In the genomic region with DNA sequence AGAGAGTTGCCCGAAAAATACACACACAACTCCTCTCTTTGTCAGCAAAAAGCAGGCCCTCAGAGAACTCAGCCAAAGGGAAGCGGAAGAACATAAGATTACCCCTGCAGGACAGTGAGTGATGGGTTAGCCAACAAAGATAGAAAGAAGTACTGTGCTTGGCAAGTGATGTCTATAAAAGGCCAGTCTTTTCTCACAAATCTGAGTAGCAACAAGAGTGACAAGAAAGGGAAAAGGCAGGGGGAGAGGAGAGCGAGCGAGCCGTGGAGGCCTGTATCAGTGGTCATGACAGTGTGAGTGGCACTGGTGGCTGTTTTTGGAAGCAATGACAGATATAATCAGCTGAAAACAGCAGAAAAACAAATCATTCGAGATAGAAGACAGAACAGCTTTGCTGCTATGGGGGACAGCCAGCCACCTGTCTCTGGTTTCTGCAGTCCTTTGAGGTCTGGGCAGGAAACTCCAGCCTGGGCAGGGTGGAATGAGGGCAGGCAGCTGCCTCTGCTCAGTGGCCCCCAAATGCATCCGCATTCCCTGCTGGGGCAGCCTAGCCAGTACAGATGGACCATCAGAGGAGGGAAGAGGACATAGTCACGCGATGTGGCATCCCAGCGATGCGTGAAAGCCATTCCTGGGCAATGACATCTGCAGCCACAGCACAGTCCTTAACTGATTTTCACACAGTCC, we compare ENCODE assay signal across 15 cellular contexts.
DNase-seq lines count a peak whose midpoint lies in the region; ATAC-seq and TF ChIP-seq lines count a peak whose summit lies in the region.
"Had no signal": no experiment of that assay in that cellular context is flagged by ENCODE, and none has a peak within 500 bp of the region (broad histone marks: within the 10 kb centered on the region; RNA-seq: fewer than 3 reads in every experiment).

No MANE protein-coding gene starts in this region.

- no peak for TF ChIP-seq CTCF in nephron (IDR thresholded peaks at IDR 0.05; ENCODE audit: unreplicated experiment in 3 of 3)

- peak; percentile 69 for DNase-seq in AG20443 (ENCODE audit: low spot score)
- DNase-seq in HCEC 1CT, result peak; percentile 3
- peak; percentile 75 to 96 for DNase-seq in cerebellar nuclear complex (lab: John Stamatoyannopoulos, UW)
- no peak for DNase-seq in HuH-7 (ENCODE audit: low spot score)
- no peak for DNase-seq in NCI-H2029 treated with DMSO at 0.1 percent for 48 hours (lab: John Stamatoyannopoulos, UW)
- DNase-seq in OCI-M2 (lab: John Stamatoyannopoulos, UW; ENCODE audit: unreplicated experiment), result no peak
- DNase-seq: activated CD8-positive, alpha-beta T cell treated with anti-CD3 and anti-CD28 coated beads for 36 hours; activated naive CD4-positive, alpha-beta T cell treated with anti-CD3 and anti-CD28 coated beads for 36 hours; MG63; mucosa of descending colon; stimulated activated naive CD8-positive, alpha-beta T cell treated with anti-CD3 and anti-CD28 coated beads, Interleukin-15, amount 100 ng/mL, for 72 hours had no signal

- H3K27ac Mint-ChIP-seq in nephron, result peak overlapping the region; percentile 2 to 28 (median 9)
- H3K27ac Mint-ChIP-seq: activated CD8-positive, alpha-beta T cell treated with anti-CD3 and anti-CD28 coated beads for 36 hours; activated naive CD4-positive, alpha-beta T cell treated with anti-CD3 and anti-CD28 coated beads for 36 hours; stimulated activated naive CD8-positive, alpha-beta T cell treated with anti-CD3 and anti-CD28 coated beads, Interleukin-15, amount 100 ng/mL, for 72 hours; T-helper 1 cell treated with Interleukin-12 subunit alpha and Interleukin-12 subunit beta and Interleukin-4 antibody, amounts not matched to agents 30 μg/mL and 1 μg/mL, for 36 hours had no signal

- H3K4me1 Mint-ChIP-seq in nephron, result peaks cover 42% of the 10 kb centered on the region
- H3K4me1 Mint-ChIP-seq: stimulated activated naive CD8-positive, alpha-beta T cell treated with anti-CD3 and anti-CD28 coated beads, Interleukin-15, amount 100 ng/mL, for 72 hours had no signal

- no peak for ATAC-seq in HG03457 (IDR thresholded peaks at IDR 0.05; ENCODE audit: unreplicated experiment)
- ATAC-seq: activated CD8-positive, alpha-beta T cell treated with anti-CD3 and anti-CD28 coated beads for 36 hours; GM12878; mucosa of descending colon; stimulated activated naive CD8-positive, alpha-beta T cell treated with anti-CD3 and anti-CD28 coated beads, Interleukin-15, amount 100 ng/mL, for 72 hours had no signal

- no peak overlapping the region for H3K4me3 Mint-ChIP-seq in nephron
- H3K4me3 Mint-ChIP-seq: activated CD8-positive, alpha-beta T cell treated with anti-CD3 and anti-CD28 coated beads for 36 hours; activated naive CD4-positive, alpha-beta T cell treated with anti-CD3 and anti-CD28 coated beads for 36 hours; stimulated activated naive CD8-positive, alpha-beta T cell treated with anti-CD3 and anti-CD28 coated beads, Interleukin-15, amount 100 ng/mL, for 72 hours; T-helper 1 cell treated with Interleukin-12 subunit alpha and Interleukin-12 subunit beta and Interleukin-4 antibody, amounts not matched to agents 30 μg/mL and 1 μg/mL, for 36 hours had no signal

- H3K36me3 Mint-ChIP-seq in nephron (ENCODE audit: low read depth), result peaks cover 7% of the 10 kb centered on the region

- peaks cover 8% of the 10 kb centered on the region for H3K27me3 Mint-ChIP-seq in nephron (ENCODE audit: low read depth)
- H3K27me3 Mint-ChIP-seq: activated CD8-positive, alpha-beta T cell treated with anti-CD3 and anti-CD28 coated beads for 36 hours; stimulated activated naive CD8-positive, alpha-beta T cell treated with anti-CD3 and anti-CD28 coated beads, Interleukin-15, amount 100 ng/mL, for 72 hours had no signal

- H3K9me3 Mint-ChIP-seq in nephron, result no peaks in the 10 kb centered on the region
- H3K9me3 Mint-ChIP-seq: activated CD8-positive, alpha-beta T cell treated with anti-CD3 and anti-CD28 coated beads for 36 hours; activated naive CD4-positive, alpha-beta T cell treated with anti-CD3 and anti-CD28 coated beads for 36 hours; stimulated activated naive CD8-positive, alpha-beta T cell treated with anti-CD3 and anti-CD28 coated beads, Interleukin-15, amount 100 ng/mL, for 72 hours; T-helper 1 cell treated with Interleukin-12 subunit alpha and Interleukin-12 subunit beta and Interleukin-4 antibody, amounts not matched to agents 30 μg/mL and 1 μg/mL, for 36 hours had no signal

Comparison
In these comparisons a context has a peak if more than half of its experiments do, and no peak if none do; other contexts are left out.
1. DNase-seq: peak in AG20443 (single experiment), HCEC 1CT (single experiment) and cerebellar nuclear complex (2 of 2); none in HuH-7 (single experiment), NCI-H2029 treated with DMSO at 0.1 percent for 48 hours (single experiment) and OCI-M2 (single experiment).